8 cellular contexts compared by ENCODE assay signal in genomic region chr19:44753932-44754742, GRCh38. TPM values are rescaled to one million over a fixed set of nuclear protein-coding genes. Genes with fewer than 3 reads are reported as not detected.
DNase-seq lines count a peak whose midpoint lies in the region; ATAC-seq and TF ChIP-seq lines count a peak whose summit lies in the region.

No MANE protein-coding gene starts in this region.

- no peaks in the 10 kb centered on the region for H3K9me3 ChIP-seq in endodermal cell (ENCODE audit: control insufficient read depth, low read length)

- peak overlapping the region; percentile 96 for H3K27ac Mint-ChIP-seq in activated CD8-positive, alpha-beta T cell treated with anti-CD3 and anti-CD28 coated beads, Interleukin-2, amount 10 ng/mL, durations not matched to agents 7 days and 5 days
- H3K27ac Mint-ChIP-seq in endodermal cell (no peak overlapping the region), mesothelial cell of epicardium (peak overlapping the region; percentile 59)

- H3K9ac ChIP-seq in endodermal cell (ENCODE audit: extremely low read depth, low read length, poor library complexity, severe bottlenecking) = no peak overlapping the region

- H3K27ac ChIP-seq in endodermal cell (ENCODE audit: low read depth, low read length) = no peak overlapping the region

- no peaks in the 10 kb centered on the region for H3K9me3 Mint-ChIP-seq in activated CD8-positive, alpha-beta T cell treated with anti-CD3 and anti-CD28 coated beads, Interleukin-2, amount 10 ng/mL, durations not matched to agents 7 days and 5 days (ENCODE audit: insufficient read depth)
- no peaks in the 10 kb centered on the region for H3K9me3 Mint-ChIP-seq in endodermal cell
- H3K9me3 Mint-ChIP-seq in mesothelial cell of epicardium = no peaks in the 10 kb centered on the region

- ATAC-seq in GM21529 (IDR thresholded peaks at IDR 0.05; ENCODE audit: unreplicated experiment) (peak; percentile 38), GM18870 (IDR thresholded peaks at IDR 0.05; ENCODE audit: unreplicated experiment) (no peak)
- peak; percentile 32 for ATAC-seq in activated CD8-positive, alpha-beta T cell treated with anti-CD3 and anti-CD28 coated beads, Interleukin-2, amount 10 ng/mL, durations not matched to agents 7 days and 5 days

- H3K36me3 ChIP-seq in endodermal cell (ENCODE audit: control insufficient read depth, insufficient read depth, low read length) = no peaks in the 10 kb centered on the region

- no peak for TF ChIP-seq CTCF in endodermal cell (conservative IDR thresholded peaks at IDR 0.05)
- TF ChIP-seq CTCF in mesothelial cell of epicardium (IDR thresholded peaks at IDR 0.05; ENCODE audit: unreplicated experiment) = no peak

- peak overlapping the region; percentile 71 for H3K4me3 ChIP-seq in endodermal cell (ENCODE audit: low read length)

- DNase-seq in C1 segment of cervical spinal cord (lab: John Stamatoyannopoulos, UW) = peak in 8 of 14 donors; percentile 18 to 76 (median 25)
- peak; percentile 43 for DNase-seq in NCI-H526 treated with DMSO at 0.1 percent for 48 hours (lab: John Stamatoyannopoulos, UW)
- DNase-seq in activated CD8-positive, alpha-beta T cell treated with anti-CD3 and anti-CD28 coated beads, Interleukin-2, amount 10 ng/mL, durations not matched to agents 7 days and 5 days = peak; percentile 81
- peak; percentile 87 for DNase-seq in endodermal cell
- DNase-seq in mesothelial cell of epicardium (ENCODE audit: low spot score in 2 of 2, unreplicated experiment in 2 of 2) = no peak
- DNase-seq in stimulated activated CD8-positive, alpha-beta memory T cell treated with anti-CD3 and anti-CD28 coated beads, Interleukin-4, amount 100 ng/mL, for 48 hours = peak; percentile 93

- H3K4me1 ChIP-seq in endodermal cell (ENCODE audit: control insufficient read depth, insufficient read depth, low read length) = peaks cover 4% of the 10 kb centered on the region

- POLR2A ChIA-PET in activated CD8-positive, alpha-beta T cell treated with anti-CD3 and anti-CD28 coated beads, Interleukin-2, amount 10 ng/mL, durations not matched to agents 7 days and 5 days (lab: Charles Lee) = interaction anchor here (0.6 to 1.3 kb wide), 4 partner anchors 10 to 30 kb away, joined by 3 to 7 read pairs (median 4); no protein-coding TSS in a partner anchor

- H3K27me3 Mint-ChIP-seq in activated CD8-positive, alpha-beta T cell treated with anti-CD3 and anti-CD28 coated beads, Interleukin-2, amount 10 ng/mL, durations not matched to agents 7 days and 5 days (ENCODE audit: low read depth) = no peaks in the 10 kb centered on the region
- H3K27me3 Mint-ChIP-seq in endodermal cell (ENCODE audit: insufficient read depth) (peaks cover 95% of the 10 kb centered on the region), mesothelial cell of epicardium (ENCODE audit: low read depth) (peaks cover 36% of the 10 kb centered on the region)

- peaks cover 66% of the 10 kb centered on the region for H3K36me3 Mint-ChIP-seq in activated CD8-positive, alpha-beta T cell treated with anti-CD3 and anti-CD28 coated beads, Interleukin-2, amount 10 ng/mL, durations not matched to agents 7 days and 5 days (ENCODE audit: low read depth)
- H3K36me3 Mint-ChIP-seq in endodermal cell (ENCODE audit: low read depth) = no peaks in the 10 kb centered on the region
- peaks cover 6% of the 10 kb centered on the region for H3K36me3 Mint-ChIP-seq in mesothelial cell of epicardium

- WGBS in endodermal cell (ENCODE audit: insufficient coverage in 1 of 2, insufficient read length in 1 of 2), 2 experiments = 4 to 6% methylated on average over 8 to 33 of the region's 33 CpGs

- peak overlapping the region; percentile 89 for H3K4me3 Mint-ChIP-seq in activated CD8-positive, alpha-beta T cell treated with anti-CD3 and anti-CD28 coated beads, Interleukin-2, amount 10 ng/mL, durations not matched to agents 7 days and 5 days
- H3K4me3 Mint-ChIP-seq in endodermal cell (peak overlapping the region; percentile 52), mesothelial cell of epicardium (peak overlapping the region; percentile 62)

- CTCF ChIA-PET in activated CD8-positive, alpha-beta T cell treated with anti-CD3 and anti-CD28 coated beads, Interleukin-2, amount 10 ng/mL, durations not matched to agents 7 days and 5 days (lab: Charles Lee) = interaction anchor here (1.8 to 8.9 kb wide), 4 partner anchors 12 to 31 kb away, joined by 6 to 79 read pairs (median 35); no protein-coding TSS in a partner anchor

- H3K27me3 ChIP-seq in endodermal cell (ENCODE audit: control insufficient read depth, insufficient read depth, low read length, poor library complexity, severe bottlenecking) = peaks cover 50% of the 10 kb centered on the region

- peaks cover 72% of the 10 kb centered on the region for H3K4me1 Mint-ChIP-seq in activated CD8-positive, alpha-beta T cell treated with anti-CD3 and anti-CD28 coated beads, Interleukin-2, amount 10 ng/mL, durations not matched to agents 7 days and 5 days (ENCODE audit: low read depth)
- H3K4me1 Mint-ChIP-seq in endodermal cell = peaks cover 13% of the 10 kb centered on the region
- peaks cover 51% of the 10 kb centered on the region for H3K4me1 Mint-ChIP-seq in mesothelial cell of epicardium

RNA-seq across cellular contexts. Expression of gene BCL3, which starts 5.6 kb away (rescaled TPM):
- 10 to 100 TPM; 22.4 to 25.1 TPM for total RNA-seq in activated CD8-positive, alpha-beta T cell treated with anti-CD3 and anti-CD28 coated beads, Interleukin-2, amount 10 ng/mL, durations not matched to agents 7 days and 5 days
- 1 to 10 TPM; 1.8 to 6.2 TPM for total RNA-seq in endodermal cell
- polyA plus RNA-seq in endodermal cell (2013, experiment 1 of 2) = 2.0 TPM
- 3.0 TPM for polyA plus RNA-seq in endodermal cell (2013, experiment 2 of 2)
- 14.9 to 21.5 TPM (median 20.1 TPM) in 3 replicates for total RNA-seq in mesothelial cell of epicardium

RNA-seq across cellular contexts. Expression of gene CBLC, which starts 23.6 kb away (rescaled TPM):
- total RNA-seq in activated CD8-positive, alpha-beta T cell treated with anti-CD3 and anti-CD28 coated beads, Interleukin-2, amount 10 ng/mL, durations not matched to agents 7 days and 5 days = not detected
- total RNA-seq in endodermal cell (10 to 100 TPM in 1 of 2 donors, 1 to 10 TPM in 1; 6.6 to 15.5 TPM), mesothelial cell of epicardium (8.5 to 10.8 TPM (median 8.8 TPM) in 3 replicates)
- 1.9 TPM for polyA plus RNA-seq in endodermal cell (2013, experiment 1 of 2)
- 0.83 TPM for polyA plus RNA-seq in endodermal cell (2013, experiment 2 of 2)

RNA-seq across cellular contexts. Expression of gene BCAM, which starts 54.8 kb away (rescaled TPM):
- total RNA-seq in activated CD8-positive, alpha-beta T cell treated with anti-CD3 and anti-CD28 coated beads, Interleukin-2, amount 10 ng/mL, durations not matched to agents 7 days and 5 days = not detected
- total RNA-seq in endodermal cell (10 to 100 TPM; 62.9 to 64.0 TPM), mesothelial cell of epicardium (346 to 378 TPM (median 355 TPM) in 3 replicates)
- 30.6 TPM for polyA plus RNA-seq in endodermal cell (2013, experiment 1 of 2)
- 22.0 TPM for polyA plus RNA-seq in endodermal cell (2013, experiment 2 of 2)

RNA-seq across cellular contexts. Expression of gene CEACAM16, which starts 55.2 kb away (rescaled TPM):
- total RNA-seq in activated CD8-positive, alpha-beta T cell treated with anti-CD3 and anti-CD28 coated beads, Interleukin-2, amount 10 ng/mL, durations not matched to agents 7 days and 5 days = not detected
- total RNA-seq in endodermal cell (not detected), mesothelial cell of epicardium (not detected in 3 replicates)
- polyA plus RNA-seq in endodermal cell (2013, experiment 1 of 2) = not detected
- polyA plus RNA-seq in endodermal cell (2013, experiment 2 of 2) = not detected

Comparison
In these comparisons a context has a peak if more than half of its experiments do, and no peak if none do; other contexts are left out.
1. DNase-seq: peak in C1 segment of cervical spinal cord (8 of 14), NCI-H526 treated with DMSO at 0.1 percent for 48 hours (single experiment), activated CD8-positive, alpha-beta T cell treated with anti-CD3 and anti-CD28 coated beads, Interleukin-2, amount 10 ng/mL, durations not matched to agents 7 days and 5 days (single experiment), endodermal cell (single experiment) and stimulated activated CD8-positive, alpha-beta memory T cell treated with anti-CD3 and anti-CD28 coated beads, Interleukin-4, amount 100 ng/mL, for 48 hours (single experiment); none in mesothelial cell of epicardium (0 of 2).
2. RNA of gene BCAM, which starts 54.8 kb away (total RNA-seq): 346 to 378 TPM in mesothelial cell of epicardium and 62.9 to 64.0 TPM in endodermal cell; not detected in activated CD8-positive, alpha-beta T cell treated with anti-CD3 and anti-CD28 coated beads, Interleukin-2, amount 10 ng/mL, durations not matched to agents 7 days and 5 days; every median in the first group is over 10 times any median in the second.
3. Peak in every context shown above with its lines, with median percentiles within 50 percentile points of each other: H3K4me3 Mint-ChIP-seq.